21 cellular contexts compared by ENCODE assay signal in genomic region chr19:17655751-17656480, GRCh38. TPM values are rescaled to one million over a fixed set of nuclear protein-coding genes. Genes with fewer than 3 reads are reported as not detected.
DNase-seq lines count a peak whose midpoint lies in the region; ATAC-seq, FAIRE-seq and TF ChIP-seq lines count a peak whose summit lies in the region.
"Had no signal": no experiment of that assay in that cellular context is flagged by ENCODE, and none has a peak within 500 bp of the region (broad histone marks: within the 10 kb centered on the region; RNA-seq: fewer than 3 reads in every experiment).

No MANE protein-coding gene starts in this region.

- no peaks in the 10 kb centered on the region for H3K36me3 ChIP-seq in kidney (ENCODE audit: control insufficient read depth in 1 of 2, insufficient read depth in 2 of 2, low read length in 2 of 2)
- H3K36me3 ChIP-seq: BLaER1 treated with 17β-estradiol and CSF1 and Interleukin-3, amounts not matched to agents 10 nM and 100 nM; MG63 had no signal

- H3K9me3 ChIP-seq in kidney (ENCODE audit: control insufficient read depth in 1 of 2, low read length in 2 of 2) = no peaks in the 10 kb centered on the region
- H3K9me3 ChIP-seq: Caco-2, SK-N-SH had no signal

- no peaks in the 10 kb centered on the region; the same call in 1 of the 2 replicates for H3K27me3 Mint-ChIP-seq in WTC11 (ENCODE audit: low read depth)

- peak; percentile 16 for DNase-seq in left cardiac atrium
- no peak for DNase-seq in cardiac septum (ENCODE audit: low spot score)
- DNase-seq in WTC11 (ENCODE audit: low spot score) = no peak
- DNase-seq in kidney = peak; percentile 51
- no peak for DNase-seq in stimulated activated effector memory CD8-positive, alpha-beta T cell treated with anti-CD3 and anti-CD28 coated beads, Interleukin-12 subunit alpha, Interleukin-12 subunit beta, amount 100 ng/mL, for 72 hours (ENCODE audit: low spot score in 2 of 2)
- DNase-seq in stimulated activated CD4-positive, alpha-beta T cell treated with anti-CD3 and anti-CD28 coated beads, Interleukin-2, amount 100 ng/mL, for 24 hours = no peak
- no peak for DNase-seq in stimulated activated CD4-positive, alpha-beta T cell treated with anti-CD3 and anti-CD28 coated beads, Interleukin-2, amount 100 ng/mL, for 48 hours
- DNase-seq in NCI-H510A (lab: John Stamatoyannopoulos, UW) = no peak
- DNase-seq: AML-193; Caco-2; CD8-positive, alpha-beta T cell; GDM1; KG1; MG63; NCI-H446 treated with DMSO at 0.1 percent for 48 hours; NCI-H526 treated with DMSO at 0.1 percent for 48 hours; SW 1271 had no signal

- H3K9me3 Mint-ChIP-seq in WTC11 = peaks cover 9% of the 10 kb centered on the region
- no peaks in the 10 kb centered on the region for H3K9me3 Mint-ChIP-seq in stimulated activated effector memory CD8-positive, alpha-beta T cell treated with anti-CD3 and anti-CD28 coated beads, Interleukin-12 subunit alpha, Interleukin-12 subunit beta, amount 100 ng/mL, for 72 hours
- H3K9me3 Mint-ChIP-seq: CD8-positive, alpha-beta T cell had no signal

- no peak overlapping the region for H3K4me3 ChIP-seq in kidney (ENCODE audit: low read length in 2 of 2)
- H3K4me3 ChIP-seq: BLaER1 treated with 17β-estradiol and CSF1 and Interleukin-3, amounts not matched to agents 10 nM and 100 nM; GM12878; MG63 had no signal

- H3K4me1 ChIP-seq in kidney (ENCODE audit: control insufficient read depth in 1 of 2, insufficient read depth in 1 of 2, low read depth in 1 of 2, low read length in 2 of 2) = no peaks in the 10 kb centered on the region
- H3K4me1 ChIP-seq: Caco-2 had no signal

- no peak for TF ChIP-seq CTCF in WTC11 (IDR thresholded peaks at IDR 0.05)
- no peak for TF ChIP-seq CTCF in kidney (IDR thresholded peaks at IDR 0.05; ENCODE audit: borderline replicate concordance, extremely low read depth, insufficient read depth)

- H3K4me1 Mint-ChIP-seq in WTC11 = peaks cover 8% of the 10 kb centered on the region
- no peaks in the 10 kb centered on the region for H3K4me1 Mint-ChIP-seq in stimulated activated effector memory CD8-positive, alpha-beta T cell treated with anti-CD3 and anti-CD28 coated beads, Interleukin-12 subunit alpha, Interleukin-12 subunit beta, amount 100 ng/mL, for 72 hours

- intact Hi-C loops in left cardiac atrium (cut with DNase I) = no loop called here
- intact Hi-C loops in cardiac septum (cut with DNase I) = no loop called here
- intact Hi-C loops in kidney (cut with DNase I) = no loop called here

- no peak overlapping the region for H3K4me3 Mint-ChIP-seq in WTC11
- H3K4me3 Mint-ChIP-seq in stimulated activated effector memory CD8-positive, alpha-beta T cell treated with anti-CD3 and anti-CD28 coated beads, Interleukin-12 subunit alpha, Interleukin-12 subunit beta, amount 100 ng/mL, for 72 hours = no peak overlapping the region
- H3K4me3 Mint-ChIP-seq: CD8-positive, alpha-beta T cell had no signal

- CTCF ChIA-PET in WTC11 (lab: Charles Lee) = interaction anchor here (0.7 kb wide), 1 partner anchor 50 kb away, joined by 3 read pairs; no protein-coding TSS in a partner anchor

- ATAC-seq in left cardiac atrium (no peak), WTC11 (no peak)
- no peak for ATAC-seq in stimulated activated effector memory CD8-positive, alpha-beta T cell treated with anti-CD3 and anti-CD28 coated beads, Interleukin-12 subunit alpha, Interleukin-12 subunit beta, amount 100 ng/mL, for 72 hours
- ATAC-seq: CD8-positive, alpha-beta T cell; GM12878 had no signal

- peak overlapping the region; percentile 86 for H3K27ac Mint-ChIP-seq in WTC11
- H3K27ac Mint-ChIP-seq in stimulated activated effector memory CD8-positive, alpha-beta T cell treated with anti-CD3 and anti-CD28 coated beads, Interleukin-12 subunit alpha, Interleukin-12 subunit beta, amount 100 ng/mL, for 72 hours = peak overlapping the region; percentile 58
- H3K27ac Mint-ChIP-seq: CD8-positive, alpha-beta T cell had no signal

- H3K36me3 Mint-ChIP-seq in WTC11 = peaks cover 46% of the 10 kb centered on the region
- no peaks in the 10 kb centered on the region for H3K36me3 Mint-ChIP-seq in stimulated activated effector memory CD8-positive, alpha-beta T cell treated with anti-CD3 and anti-CD28 coated beads, Interleukin-12 subunit alpha, Interleukin-12 subunit beta, amount 100 ng/mL, for 72 hours
- H3K36me3 Mint-ChIP-seq: CD8-positive, alpha-beta T cell had no signal

- no peak for FAIRE-seq in kidney (lab: Jason Lieb, UNC)
- FAIRE-seq: A204.1, GM12878 had no signal

- no peak overlapping the region for H3K27ac ChIP-seq in kidney (ENCODE audit: low read depth in 2 of 2, low read length in 2 of 2)
- H3K27ac ChIP-seq: BLaER1 treated with 17β-estradiol and CSF1 and Interleukin-3, amounts not matched to agents 10 nM and 100 nM had no signal

- H3K9ac ChIP-seq in kidney (ENCODE audit: low read length in 2 of 2) = no peak overlapping the region
- H3K9ac ChIP-seq: BLaER1 treated with 17β-estradiol and CSF1 and Interleukin-3, amounts not matched to agents 10 nM and 100 nM; SK-N-SH had no signal

- POLR2A ChIA-PET in WTC11 (lab: Charles Lee) = no interaction called here

TF ChIP-seq in WTC11, 78 proteins besides CTCF, POLR2A, EP300 and RAD21:
- no peak for TF ChIP-seq FOXJ3 (CRISPR knock-in tag; IDR thresholded peaks at IDR 0.05; ENCODE audit: borderline replicate concordance)
- no peak for TF ChIP-seq NFE2L1 (CRISPR knock-in tag; IDR thresholded peaks at IDR 0.05)
- TF ChIP-seq GRHL2 (CRISPR knock-in tag; IDR thresholded peaks at IDR 0.05; ENCODE audit: insufficient replicate concordance, severe bottlenecking) = no peak
- no peak for TF ChIP-seq NR2C2 (CRISPR knock-in tag; IDR thresholded peaks at IDR 0.05)
- TF ChIP-seq IRF1 (CRISPR knock-in tag; IDR thresholded peaks at IDR 0.05) = no peak
- 0 out of 2 replicates have a peak, but pooled peaks have one; percentile 4 for TF ChIP-seq JUN (CRISPR knock-in tag; IDR thresholded peaks at IDR 0.05)
TF ChIP-seq in WTC11: peak in this region for 1.

RNA-seq across cellular contexts. Expression of gene UNC13A, which starts 32.2 kb away (rescaled TPM):
- total RNA-seq in left cardiac atrium = under 1 TPM; 0.03 to 0.16 TPM
- 0.30 TPM for total RNA-seq in cardiac septum
- 40.7 to 42.9 TPM (median 41.1 TPM) in 3 replicates for total RNA-seq in WTC11 (2021)
- total RNA-seq in kidney = 2.2 TPM
- 0.06 TPM for polyA plus RNA-seq in kidney (ENCODE audit: insufficient read depth, low read depth, low replicate concordance)

Comparison
In these comparisons a context has a peak if more than half of its experiments do, and no peak if none do; other contexts are left out.
1. DNase-seq: peak in left cardiac atrium (single experiment) and kidney (single experiment); none in cardiac septum (single experiment), WTC11 (single experiment), stimulated activated effector memory CD8-positive, alpha-beta T cell treated with anti-CD3 and anti-CD28 coated beads, Interleukin-12 subunit alpha, Interleukin-12 subunit beta, amount 100 ng/mL, for 72 hours (0 of 2), stimulated activated CD4-positive, alpha-beta T cell treated with anti-CD3 and anti-CD28 coated beads, Interleukin-2, amount 100 ng/mL, for 24 hours (0 of 2), stimulated activated CD4-positive, alpha-beta T cell treated with anti-CD3 and anti-CD28 coated beads, Interleukin-2, amount 100 ng/mL, for 48 hours (0 of 2) and NCI-H510A (single experiment).
2. RNA of gene UNC13A, which starts 32.2 kb away (total RNA-seq): 40.7 to 42.9 TPM in WTC11; 2.2 TPM in kidney (single experiment), 0.30 TPM in cardiac septum (single experiment) and 0.03 to 0.16 TPM in left cardiac atrium; every median in the first group is over 10 times any median in the second.